ENCODE assay signal across 11 cellular contexts in the genomic region with DNA sequence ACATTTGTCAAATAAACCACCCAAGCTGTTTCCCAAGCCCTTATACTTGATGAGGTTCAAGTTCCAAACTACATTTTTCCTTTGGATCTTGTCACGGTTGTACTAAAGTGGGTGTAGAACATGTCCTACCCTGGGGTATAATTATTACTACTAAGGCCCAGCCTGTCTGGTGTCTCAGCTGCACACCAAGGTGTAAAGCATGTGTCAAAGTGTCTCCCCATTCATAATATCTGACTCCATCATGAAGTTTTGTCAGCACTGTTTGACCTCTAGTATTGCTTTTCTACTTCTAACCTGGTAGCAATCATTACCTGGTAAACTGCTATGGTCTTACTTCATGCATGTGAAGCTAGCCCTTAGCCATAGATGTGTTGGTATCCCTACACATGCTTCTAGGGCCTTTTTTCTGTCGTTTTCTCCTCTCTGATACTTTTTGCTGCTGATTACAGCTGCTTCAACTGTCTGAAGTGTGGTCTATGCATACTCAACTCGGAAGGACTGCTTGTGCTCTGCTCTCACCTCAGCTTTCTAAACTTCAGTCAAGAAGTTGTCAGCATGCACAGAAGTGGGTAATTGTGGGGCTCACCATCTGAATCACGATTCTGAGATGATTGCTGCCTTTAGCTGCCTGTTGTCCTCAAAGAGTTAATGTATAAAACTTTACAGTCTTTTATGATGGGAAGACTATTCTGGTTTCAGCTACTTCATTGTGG.
DNase-seq lines count a peak whose midpoint lies in the region; ATAC-seq and TF ChIP-seq lines count a peak whose summit lies in the region.
"Had no signal": no experiment of that assay in that cellular context is flagged by ENCODE, and none has a peak within 500 bp of the region (broad histone marks: within the 10 kb centered on the region; RNA-seq: fewer than 3 reads in every experiment).

No MANE protein-coding gene starts in this region.

- intact Hi-C loops in activated CD4-positive, alpha-beta T cell treated with anti-CD3 and anti-CD28 coated beads, Interleukin-2, amount 10 ng/mL, durations not matched to agents 24 days and 14 days (cut with micrococcal nuclease): loop anchor here (1.0 kb wide), 1 partner anchor 23 kb away; no protein-coding TSS in a partner anchor
- intact Hi-C loops in natural killer cell (cut with micrococcal nuclease): no loop called here

- peaks cover 21% of the 10 kb centered on the region for H3K4me1 ChIP-seq in OCI-LY3 (ENCODE audit: low read length)
- H3K4me1 ChIP-seq: breast epithelium, lower lobe of right lung had no signal

- no peaks in the 10 kb centered on the region for H3K79me2 ChIP-seq in OCI-LY3 (ENCODE audit: low read length)

- no peak overlapping the region for H3K27ac Mint-ChIP-seq in activated CD4-positive, alpha-beta T cell treated with anti-CD3 and anti-CD28 coated beads, Interleukin-2, amount 10 ng/mL, durations not matched to agents 24 days and 14 days
- no peak overlapping the region for H3K27ac Mint-ChIP-seq in natural killer cell

- H3K36me3 Mint-ChIP-seq in activated CD4-positive, alpha-beta T cell treated with anti-CD3 and anti-CD28 coated beads, Interleukin-2, amount 10 ng/mL, durations not matched to agents 24 days and 14 days (ENCODE audit: low read depth): no peaks in the 10 kb centered on the region
- H3K36me3 Mint-ChIP-seq in natural killer cell: peaks cover 7% of the 10 kb centered on the region

- no peak for TF ChIP-seq CTCF in OCI-LY3 (IDR thresholded peaks at IDR 0.05; ENCODE audit: low read depth, low read length)
- TF ChIP-seq CTCF in natural killer cell (IDR thresholded peaks at IDR 0.05): no peak

- peaks cover 12% of the 10 kb centered on the region for H3K9me3 Mint-ChIP-seq in activated CD4-positive, alpha-beta T cell treated with anti-CD3 and anti-CD28 coated beads, Interleukin-2, amount 10 ng/mL, durations not matched to agents 24 days and 14 days
- H3K9me3 Mint-ChIP-seq in natural killer cell: no peaks in the 10 kb centered on the region

- H3K4me3 ChIP-seq in OCI-LY3 (ENCODE audit: low read length): no peak overlapping the region
- H3K4me3 ChIP-seq: breast epithelium, lower lobe of right lung had no signal

- DNase-seq in activated CD4-positive, alpha-beta T cell treated with anti-CD3 and anti-CD28 coated beads, Interleukin-2, amount 10 ng/mL, durations not matched to agents 24 days and 14 days: peak; percentile 63
- DNase-seq in activated CD4-positive, alpha-beta T cell treated with anti-CD3 and anti-CD28 coated beads, Interleukin-2, amount 50 U/mL, for 4 hours: no peak
- DNase-seq in natural killer cell (no peak), NCI-H1417 (lab: John Stamatoyannopoulos, UW) (no peak), NCI-H2171 treated with DMSO at 0.1 percent for 48 hours (lab: John Stamatoyannopoulos, UW) (no peak)
- no peak for DNase-seq in effector CD8-positive, alpha-beta T cell (lab: John Stamatoyannopoulos, UW)
- DNase-seq: lower lobe of right lung, PC-3 had no signal

- H3K27me3 Mint-ChIP-seq in activated CD4-positive, alpha-beta T cell treated with anti-CD3 and anti-CD28 coated beads, Interleukin-2, amount 10 ng/mL, durations not matched to agents 24 days and 14 days: peaks cover 5% of the 10 kb centered on the region
- H3K27me3 Mint-ChIP-seq in natural killer cell (ENCODE audit: low read depth in 2 of 2): peaks cover 12 to 29% of the 10 kb centered on the region in 2 donors

- H3K9me3 ChIP-seq in OCI-LY3 (ENCODE audit: insufficient read depth, low read length): no peaks in the 10 kb centered on the region
- H3K9me3 ChIP-seq: breast epithelium, lower lobe of right lung had no signal

- no peak overlapping the region for H3K27ac ChIP-seq in OCI-LY3 (ENCODE audit: low read length)
- H3K27ac ChIP-seq: breast epithelium, lower lobe of right lung had no signal

- no peaks in the 10 kb centered on the region for H4K20me1 ChIP-seq in OCI-LY3 (ENCODE audit: insufficient read depth, low read length)

- peak overlapping the region; percentile 34 for H3K4me2 ChIP-seq in OCI-LY3 (ENCODE audit: low read length)

- H3K4me1 Mint-ChIP-seq in activated CD4-positive, alpha-beta T cell treated with anti-CD3 and anti-CD28 coated beads, Interleukin-2, amount 10 ng/mL, durations not matched to agents 24 days and 14 days: peaks cover 11% of the 10 kb centered on the region
- H3K4me1 Mint-ChIP-seq in natural killer cell: peaks cover 6 to 7% of the 10 kb centered on the region in 2 donors

- no peaks in the 10 kb centered on the region for H3K27me3 ChIP-seq in OCI-LY3 (ENCODE audit: low read depth, low read length)
- H3K27me3 ChIP-seq: breast epithelium had no signal

- ATAC-seq in HG02623 (IDR thresholded peaks at IDR 0.05; ENCODE audit: unreplicated experiment): peak; percentile 83
- ATAC-seq in natural killer cell: no peak
- ATAC-seq: lower lobe of right lung, PC-3 had no signal

- H3K4me3 Mint-ChIP-seq in activated CD4-positive, alpha-beta T cell treated with anti-CD3 and anti-CD28 coated beads, Interleukin-2, amount 10 ng/mL, durations not matched to agents 24 days and 14 days: peak overlapping the region; percentile 7
- H3K4me3 Mint-ChIP-seq in natural killer cell: peak overlapping the region; percentile 55

- H3K9ac ChIP-seq in OCI-LY3 (ENCODE audit: low read length): no peak overlapping the region

- no peaks in the 10 kb centered on the region for H3K36me3 ChIP-seq in OCI-LY3 (replicated peaks; ENCODE audit: low read depth, low read length)
- H3K36me3 ChIP-seq: breast epithelium, lower lobe of right lung had no signal

- H2AFZ ChIP-seq in OCI-LY3 (ENCODE audit: low read depth, low read length): peak overlapping the region; percentile 48; the same call in 1 of the 2 replicates
